In genomic region chr6:161557333-161558107, GRCh38 we compare ENCODE assay signal across 24 cellular contexts.
DNase-seq lines count a peak whose midpoint lies in the region; ATAC-seq and TF ChIP-seq lines count a peak whose summit lies in the region.
"Had no signal": no experiment of that assay in that cellular context is flagged by ENCODE, and none has a peak within 500 bp of the region (broad histone marks: within the 10 kb centered on the region; RNA-seq: fewer than 3 reads in every experiment).

No MANE protein-coding gene starts in this region.

- H3K36me3 Mint-ChIP-seq in endodermal cell (ENCODE audit: low read depth) (no peaks in the 10 kb centered on the region), type B pancreatic cell (no peaks in the 10 kb centered on the region)
- peaks cover 3% of the 10 kb centered on the region for H3K36me3 Mint-ChIP-seq in activated naive CD8-positive, alpha-beta T cell treated with anti-CD3 and anti-CD28 coated beads for 36 hours
- H3K36me3 Mint-ChIP-seq: CD8-positive, alpha-beta T cell; immature natural killer cell had no signal

- no peak overlapping the region for H3K4me3 ChIP-seq in Karpas-422 (ENCODE audit: low read length)
- H3K4me3 ChIP-seq in endodermal cell (ENCODE audit: low read length): no peak overlapping the region
- H3K4me3 ChIP-seq: dorsolateral prefrontal cortex, esophagus muscularis mucosa, Peyer's patch had no signal

- no peak overlapping the region for H3K27ac ChIP-seq in Karpas-422 (ENCODE audit: low read length)
- no peak overlapping the region for H3K27ac ChIP-seq in endodermal cell (ENCODE audit: low read depth, low read length)
- H3K27ac ChIP-seq: dorsolateral prefrontal cortex, esophagus muscularis mucosa, HL-60, Peyer's patch, VCaP had no signal

- WGBS in endodermal cell (ENCODE audit: insufficient coverage in 1 of 2, insufficient read length in 1 of 2), 2 experiments: 89 to 91% methylated on average over 6 to 9 of the region's 9 CpGs

- H3K9me3 Mint-ChIP-seq in endodermal cell: peaks cover 25% of the 10 kb centered on the region
- peaks cover 17% of the 10 kb centered on the region for H3K9me3 Mint-ChIP-seq in type B pancreatic cell
- peaks cover 14% of the 10 kb centered on the region for H3K9me3 Mint-ChIP-seq in activated naive CD8-positive, alpha-beta T cell treated with anti-CD3 and anti-CD28 coated beads for 36 hours

- H4K20me1 ChIP-seq in Karpas-422 (ENCODE audit: insufficient read depth, low read depth, low read length): no peaks in the 10 kb centered on the region

- H3K27me3 Mint-ChIP-seq in endodermal cell (ENCODE audit: insufficient read depth): peaks cover 2% of the 10 kb centered on the region
- no peaks in the 10 kb centered on the region for H3K27me3 Mint-ChIP-seq in type B pancreatic cell
- no peaks in the 10 kb centered on the region for H3K27me3 Mint-ChIP-seq in activated naive CD8-positive, alpha-beta T cell treated with anti-CD3 and anti-CD28 coated beads for 36 hours
- H3K27me3 Mint-ChIP-seq: activated naive CD8-positive, alpha-beta T cell treated with anti-CD3 and anti-CD28 coated beads, Interleukin-2, amount 50 U/mL, for 24 hours; stimulated activated naive CD8-positive, alpha-beta T cell treated with anti-CD3 and anti-CD28 coated beads, Interleukin-15, amount 100 ng/mL, for 72 hours had no signal

- no peaks in the 10 kb centered on the region for H3K4me1 Mint-ChIP-seq in endodermal cell
- H3K4me1 Mint-ChIP-seq in type B pancreatic cell (ENCODE audit: unreplicated experiment): no peaks in the 10 kb centered on the region
- H3K4me1 Mint-ChIP-seq in activated naive CD8-positive, alpha-beta T cell treated with anti-CD3 and anti-CD28 coated beads for 36 hours: no peaks in the 10 kb centered on the region
- H3K4me1 Mint-ChIP-seq: activated naive CD8-positive, alpha-beta T cell treated with anti-CD3 and anti-CD28 coated beads, Interleukin-2, amount 50 U/mL, for 24 hours; immature natural killer cell; stimulated activated naive CD8-positive, alpha-beta T cell treated with anti-CD3 and anti-CD28 coated beads, Interleukin-15, amount 100 ng/mL, for 72 hours had no signal

- ATAC-seq in HG02571 (IDR thresholded peaks at IDR 0.05; ENCODE audit: unreplicated experiment): no peak
- ATAC-seq: activated CD8-positive, alpha-beta T cell treated with anti-CD3 and anti-CD28 coated beads, Interleukin-2, amount 10 ng/mL, durations not matched to agents 7 days and 5 days; activated naive CD8-positive, alpha-beta T cell treated with anti-CD3 and anti-CD28 coated beads, Interleukin-2, amount 50 U/mL, for 24 hours; CD8-positive, alpha-beta T cell; stimulated activated naive CD8-positive, alpha-beta T cell treated with anti-CD3 and anti-CD28 coated beads, Interleukin-15, amount 100 ng/mL, for 72 hours had no signal

- no peaks in the 10 kb centered on the region for H3K9me3 ChIP-seq in Karpas-422 (ENCODE audit: low read length)
- peaks cover 20% of the 10 kb centered on the region for H3K9me3 ChIP-seq in endodermal cell (ENCODE audit: control insufficient read depth, low read length)
- H3K9me3 ChIP-seq: Peyer's patch had no signal

- no peak overlapping the region for H3K4me2 ChIP-seq in Karpas-422 (ENCODE audit: low read depth, low read length, poor library complexity, severe bottlenecking)

- no peak overlapping the region for H3K9ac ChIP-seq in Karpas-422 (ENCODE audit: low read length)
- no peak overlapping the region for H3K9ac ChIP-seq in endodermal cell (ENCODE audit: extremely low read depth, low read length, poor library complexity, severe bottlenecking)

- no peak overlapping the region for H3K4me3 Mint-ChIP-seq in endodermal cell
- H3K4me3 Mint-ChIP-seq in type B pancreatic cell: no peak overlapping the region
- H3K4me3 Mint-ChIP-seq in activated naive CD8-positive, alpha-beta T cell treated with anti-CD3 and anti-CD28 coated beads for 36 hours: no peak overlapping the region
- H3K4me3 Mint-ChIP-seq: activated CD8-positive, alpha-beta T cell treated with anti-CD3 and anti-CD28 coated beads, Interleukin-2, amount 10 ng/mL, durations not matched to agents 7 days and 5 days; activated naive CD8-positive, alpha-beta T cell treated with anti-CD3 and anti-CD28 coated beads, Interleukin-2, amount 50 U/mL, for 24 hours; activated T-helper 1 cell treated with anti-CD3 and anti-CD28 coated beads, Interleukin-12 subunit alpha, Interleukin-12 subunit beta, Interleukin-2, Interleukin-4 antibody, amounts not matched to agents 30 ng/mL and 10 ng/mL and 1 ng/mL, durations not matched to agents 14 hours and 24 hours and 36 hours; CD8-positive, alpha-beta T cell; immature natural killer cell; neural crest cell; stimulated activated naive CD8-positive, alpha-beta T cell treated with anti-CD3 and anti-CD28 coated beads, Interleukin-15, amount 100 ng/mL, for 72 hours had no signal

- H3K27me3 ChIP-seq in Karpas-422 (ENCODE audit: low read length): no peaks in the 10 kb centered on the region
- no peaks in the 10 kb centered on the region for H3K27me3 ChIP-seq in endodermal cell (ENCODE audit: control insufficient read depth, insufficient read depth, low read length, poor library complexity, severe bottlenecking)
- H3K27me3 ChIP-seq: dorsolateral prefrontal cortex, esophagus muscularis mucosa, Peyer's patch had no signal

- H3K27ac Mint-ChIP-seq in endodermal cell: no peak overlapping the region
- no peak overlapping the region for H3K27ac Mint-ChIP-seq in type B pancreatic cell
- H3K27ac Mint-ChIP-seq in activated naive CD8-positive, alpha-beta T cell treated with anti-CD3 and anti-CD28 coated beads for 36 hours: no peak overlapping the region
- H3K27ac Mint-ChIP-seq: activated CD8-positive, alpha-beta T cell treated with anti-CD3 and anti-CD28 coated beads, Interleukin-2, amount 10 ng/mL, durations not matched to agents 7 days and 5 days; activated naive CD8-positive, alpha-beta T cell treated with anti-CD3 and anti-CD28 coated beads, Interleukin-2, amount 50 U/mL, for 24 hours; activated T-helper 1 cell treated with anti-CD3 and anti-CD28 coated beads, Interleukin-12 subunit alpha, Interleukin-12 subunit beta, Interleukin-2, Interleukin-4 antibody, amounts not matched to agents 30 ng/mL and 10 ng/mL and 1 ng/mL, durations not matched to agents 14 hours and 24 hours and 36 hours; CD8-positive, alpha-beta T cell; immature natural killer cell; stimulated activated naive CD8-positive, alpha-beta T cell treated with anti-CD3 and anti-CD28 coated beads, Interleukin-15, amount 100 ng/mL, for 72 hours had no signal

- H3K79me2 ChIP-seq in Karpas-422 (ENCODE audit: low read length): no peaks in the 10 kb centered on the region

- H2AFZ ChIP-seq in Karpas-422 (ENCODE audit: low read length): no peak overlapping the region

- H3K4me1 ChIP-seq in Karpas-422 (ENCODE audit: low read length) (no peaks in the 10 kb centered on the region), endodermal cell (ENCODE audit: control insufficient read depth, insufficient read depth, low read length) (no peaks in the 10 kb centered on the region)
- H3K4me1 ChIP-seq: esophagus muscularis mucosa, Peyer's patch had no signal

- TF ChIP-seq CTCF in endodermal cell (conservative IDR thresholded peaks at IDR 0.05) (peak; percentile 59), type B pancreatic cell (conservative IDR thresholded peaks at IDR 0.05) (peak; percentile 31)

- DNase-seq in NCI-H748 (lab: John Stamatoyannopoulos, UW; ENCODE audit: unreplicated experiment) (peak; percentile 14), NCI-H748 treated with DMSO at 0.1 percent for 48 hours (lab: John Stamatoyannopoulos, UW) (no peak), Karpas-422 (peak; percentile 44), endodermal cell (peak; percentile 52), type B pancreatic cell (ENCODE audit: extremely low spot score, unreplicated experiment) (no peak), T1000 (lab: John Stamatoyannopoulos, UW) (no peak)
- DNase-seq in activated naive CD8-positive, alpha-beta T cell treated with anti-CD3 and anti-CD28 coated beads for 36 hours: no peak
- DNase-seq: ACHN; activated CD8-positive, alpha-beta T cell treated with anti-CD3 and anti-CD28 coated beads, Interleukin-2, amount 10 ng/mL, durations not matched to agents 7 days and 5 days; activated naive CD8-positive, alpha-beta T cell treated with anti-CD3 and anti-CD28 coated beads, Interleukin-2, amount 50 U/mL, for 24 hours; CD8-positive, alpha-beta T cell; dorsolateral prefrontal cortex; immature natural killer cell; KBM-7; NCI-H1694 treated with DMSO at 0.1 percent for 48 hours; NCI-H446; Peyer's patch; stimulated activated naive CD8-positive, alpha-beta T cell treated with anti-CD3 and anti-CD28 coated beads, Interleukin-15, amount 100 ng/mL, for 72 hours had no signal

- no peaks in the 10 kb centered on the region for H3K9me2 ChIP-seq in Karpas-422 (replicated peaks; ENCODE audit: insufficient read depth, low read length)

- H3K36me3 ChIP-seq in Karpas-422 (ENCODE audit: insufficient read depth, low read length): no peaks in the 10 kb centered on the region
- no peaks in the 10 kb centered on the region for H3K36me3 ChIP-seq in endodermal cell (ENCODE audit: control insufficient read depth, insufficient read depth, low read length)
- H3K36me3 ChIP-seq: esophagus muscularis mucosa, Peyer's patch had no signal

Comparison
In these comparisons a context has a peak if more than half of its experiments do, and no peak if none do; other contexts are left out.
1. DNase-seq: peak in NCI-H748 (single experiment), Karpas-422 (single experiment) and endodermal cell (single experiment); none in NCI-H748 treated with DMSO at 0.1 percent for 48 hours (single experiment), type B pancreatic cell (single experiment), activated naive CD8-positive, alpha-beta T cell treated with anti-CD3 and anti-CD28 coated beads for 36 hours (single experiment) and T1000 (single experiment).